1 cellular context compared by ENCODE assay signal in genomic region chr1:40161125-40161887, GRCh38.
TF ChIP-seq lines count a peak whose summit lies in the region.

Gene RLF (plus strand): TSS chr1:40161387. CDS start chr1:40161400, 13 bp downstream.

TF ChIP-seq in GM12878, 131 proteins besides CTCF, POLR2A, EP300 and RAD21 (continued from another document):
- TF ChIP-seq CEBPZ (IDR thresholded peaks at IDR 0.05; ENCODE audit: low read depth, low read length), result no peak; the same call in 1 of the 2 replicates
- TF ChIP-seq TAF1 (IDR thresholded peaks at IDR 0.05; ENCODE audit: borderline replicate concordance, low read depth, low read length), result peak; percentile 87
- TF ChIP-seq TARDBP (IDR thresholded peaks at IDR 0.05; ENCODE audit: borderline replicate concordance), result peak; percentile 94
- TF ChIP-seq ZBTB11 (CRISPR knock-in tag; IDR thresholded peaks at IDR 0.05), result no peak
- TF ChIP-seq ZNF217 (IDR thresholded peaks at IDR 0.05), result no peak
- peak; percentile 87 for TF ChIP-seq RFX5 (IDR thresholded peaks at IDR 0.05; ENCODE audit: low read depth, low read length)
- no peak for TF ChIP-seq CBX5 (IDR thresholded peaks at IDR 0.05; ENCODE audit: low read depth)
- TF ChIP-seq ASH2L (IDR thresholded peaks at IDR 0.05; ENCODE audit: borderline replicate concordance, low read depth), result no peak
- TF ChIP-seq ATF7 (IDR thresholded peaks at IDR 0.05; ENCODE audit: low read depth), result peak; percentile 52; the same call in 1 of the 2 replicates
- TF ChIP-seq IKZF2 (IDR thresholded peaks at IDR 0.05), result peak in 1 of 2 experiments; percentile 25; a peak in 1 of 4 replicates
- TF ChIP-seq RAD51 (IDR thresholded peaks at IDR 0.05), result peak; percentile 95
- TF ChIP-seq ZBTB33 (IDR thresholded peaks at IDR 0.05), result no peak
- TF ChIP-seq BMI1 (IDR thresholded peaks at IDR 0.05; ENCODE audit: borderline replicate concordance), result peak; percentile 77; the same call in 1 of the 2 replicates
- peak; percentile 86 for TF ChIP-seq MAX (IDR thresholded peaks at IDR 0.05; ENCODE audit: low read depth, low read length)
- TF ChIP-seq HDAC6 (IDR thresholded peaks at IDR 0.05; ENCODE audit: unreplicated experiment), result no peak
- TF ChIP-seq WRNIP1 (IDR thresholded peaks at IDR 0.05; ENCODE audit: borderline replicate concordance, low read depth, low read length), result no peak
- no peak; the same call in none of the 2 replicates for TF ChIP-seq GATAD2B (conservative IDR thresholded peaks at IDR 0.05; ENCODE audit: low read depth)
- no peak for TF ChIP-seq NFXL1 (IDR thresholded peaks at IDR 0.05; ENCODE audit: borderline replicate concordance)
- TF ChIP-seq SPI1 (IDR thresholded peaks at IDR 0.05; ENCODE audit: borderline replicate concordance, insufficient read depth, low read depth, low read length), result 0 out of 2 replicates have a peak, but pooled peaks have one; percentile 2
- TF ChIP-seq KAT2A (conservative IDR thresholded peaks at IDR 0.05; ENCODE audit: control insufficient read depth, low read depth, low read length), result no peak
- TF ChIP-seq RUNX3 (IDR thresholded peaks at IDR 0.05; ENCODE audit: low read length), result peak; percentile 36; the same call in 1 of the 2 replicates
- no peak for TF ChIP-seq MYB (IDR thresholded peaks at IDR 0.05; ENCODE audit: borderline replicate concordance, low read depth, low read length)
- TF ChIP-seq NFYA (IDR thresholded peaks at IDR 0.05; ENCODE audit: borderline replicate concordance, low read depth, low read length), result no peak
- no peak for TF ChIP-seq KDM1A (IDR thresholded peaks at IDR 0.05; ENCODE audit: borderline replicate concordance)
- TF ChIP-seq CREB1 (IDR thresholded peaks at IDR 0.05; ENCODE audit: low read depth), result peak; percentile 100
- TF ChIP-seq SMAD5 (IDR thresholded peaks at IDR 0.05; ENCODE audit: low read depth), result peak; percentile 83; the same call in 1 of the 2 replicates
- peak; percentile 72; the same call in 1 of the 2 replicates for TF ChIP-seq RELB (IDR thresholded peaks at IDR 0.05; ENCODE audit: low read depth)
- no peak for TF ChIP-seq MTA3 (IDR thresholded peaks at IDR 0.05; ENCODE audit: borderline replicate concordance, low read length)
- TF ChIP-seq MXI1 (IDR thresholded peaks at IDR 0.05; ENCODE audit: low read depth, low read length), result peak; percentile 78
- no peak for TF ChIP-seq CHD4 (IDR thresholded peaks at IDR 0.05)
- no peak for TF ChIP-seq EED (IDR thresholded peaks at IDR 0.05; ENCODE audit: low read depth)
- no peak for TF ChIP-seq TBL1XR1 (IDR thresholded peaks at IDR 0.05; ENCODE audit: low read depth, low read length)
- no peak for TF ChIP-seq ZZZ3 (IDR thresholded peaks at IDR 0.05; ENCODE audit: control insufficient read depth, insufficient read length, low read depth)
- TF ChIP-seq TCF7 (IDR thresholded peaks at IDR 0.05; ENCODE audit: borderline replicate concordance), result no peak; the same call in 1 of the 2 replicates
- TF ChIP-seq SMC3 (IDR thresholded peaks at IDR 0.05; ENCODE audit: borderline replicate concordance, low read length), result no peak
- peak; percentile 38; the same call in 1 of the 2 replicates for TF ChIP-seq MTA2 (IDR thresholded peaks at IDR 0.05; ENCODE audit: low read depth)
- no peak for TF ChIP-seq SREBF2 (IDR thresholded peaks at IDR 0.05; ENCODE audit: low read length)
- TF ChIP-seq ZBTB4 (CRISPR knock-in tag; IDR thresholded peaks at IDR 0.05), result no peak
- TF ChIP-seq NRF1 (conservative IDR thresholded peaks at IDR 0.05; ENCODE audit: low read depth, low read length), result no peak
- TF ChIP-seq RELA (IDR thresholded peaks at IDR 0.05; ENCODE audit: borderline replicate concordance, partially characterized antibody), result peak; percentile 85
- TF ChIP-seq CBFB (IDR thresholded peaks at IDR 0.05; ENCODE audit: low read depth), result peak; percentile 55
- TF ChIP-seq ZNF592 (IDR thresholded peaks at IDR 0.05), result no peak
- TF ChIP-seq JUNB (IDR thresholded peaks at IDR 0.05), result no peak
- peak; percentile 62; the same call in 1 of the 2 replicates for TF ChIP-seq PAX5 (IDR thresholded peaks at IDR 0.05; ENCODE audit: borderline replicate concordance, low read depth, low read length)
- TF ChIP-seq USF1 (IDR thresholded peaks at IDR 0.05; ENCODE audit: borderline replicate concordance, extremely low read length, insufficient read depth, low read depth, low read length), result peak; percentile 94
- TF ChIP-seq ZNF274 (IDR thresholded peaks at IDR 0.05; ENCODE audit: insufficient read depth, insufficient read length), result no peak
- no peak for TF ChIP-seq STAT1 (conservative IDR thresholded peaks at IDR 0.05)
